In genomic region chr12:89352492-89353187, GRCh38 we compare ENCODE assay signal across 8 cellular contexts. TPM values are rescaled to one million over a fixed set of nuclear protein-coding genes. Genes with fewer than 3 reads are reported as not detected.
DNase-seq lines count a peak whose midpoint lies in the region; ATAC-seq and TF ChIP-seq lines count a peak whose summit lies in the region.

DUSP6 (minus strand) TSS chr12:89352501; CDS start chr12:89352039, 462 bp downstream.

- peak; percentile 63 to 94 (median 83) for DNase-seq in CD4-positive, CD25-positive, alpha-beta regulatory T cell
- peak; percentile 98 for DNase-seq in MM.1S
- peak; percentile 98 for DNase-seq in SIG-M5 treated with dmso at 0.1 percent for 504 hours (lab: John Stamatoyannopoulos, UW; ENCODE audit: unreplicated experiment)
- DNase-seq in activated gamma-delta T cell (lab: John Stamatoyannopoulos, UW) = peak; percentile 73
- peak; percentile 100 for DNase-seq in fibroblast of pulmonary artery (ENCODE audit: low read depth)
- DNase-seq in naive thymus-derived CD8-positive, alpha-beta T cell = peak; percentile 36 to 89 (median 68)
- peak; percentile 70 to 92 for DNase-seq in stimulated activated effector memory CD8-positive, alpha-beta T cell treated with anti-CD3 and anti-CD28 coated beads, Interleukin-12 subunit alpha, Interleukin-12 subunit beta, amount 100 ng/mL, for 72 hours (ENCODE audit: low spot score in 2 of 2)

- peak within 1 kb of the TSS; percentile 69 for H3K27ac ChIP-seq in CD4-positive, CD25-positive, alpha-beta regulatory T cell (ENCODE audit: insufficient read depth, low read length, poor library complexity, severe bottlenecking)
- peak within 1 kb of the TSS; percentile 94 for H3K27ac ChIP-seq in MM.1S (ENCODE audit: low read length)

- no peaks in the 10 kb centered on the region for H3K36me3 ChIP-seq in CD4-positive, CD25-positive, alpha-beta regulatory T cell (ENCODE audit: control insufficient read depth, insufficient read depth, low read length)
- no peaks in the 10 kb centered on the region for H3K36me3 ChIP-seq in MM.1S (replicated peaks; ENCODE audit: insufficient read depth, low read length)

- H3K79me2 ChIP-seq in MM.1S (ENCODE audit: low read length) = peaks cover 52% of the 10 kb centered on the region

- peak within 1 kb of the TSS; percentile 74 for H2AFZ ChIP-seq in MM.1S (ENCODE audit: low read length)

- H3K27ac Mint-ChIP-seq in CD4-positive, CD25-positive, alpha-beta regulatory T cell = peak within 1 kb of the TSS; percentile 85 to 92 (median 90)
- H3K27ac Mint-ChIP-seq in naive thymus-derived CD8-positive, alpha-beta T cell = peak within 1 kb of the TSS; percentile 69 to 90 (median 84)
- peak within 1 kb of the TSS; percentile 91 for H3K27ac Mint-ChIP-seq in stimulated activated effector memory CD8-positive, alpha-beta T cell treated with anti-CD3 and anti-CD28 coated beads, Interleukin-12 subunit alpha, Interleukin-12 subunit beta, amount 100 ng/mL, for 72 hours

- peaks cover 12% of the 10 kb centered on the region for H3K27me3 Mint-ChIP-seq in CD4-positive, CD25-positive, alpha-beta regulatory T cell
- peaks cover 0 to 4% (median 0%) of the 10 kb centered on the region in 5 donors for H3K27me3 Mint-ChIP-seq in naive thymus-derived CD8-positive, alpha-beta T cell

- H3K9me3 ChIP-seq in CD4-positive, CD25-positive, alpha-beta regulatory T cell (ENCODE audit: control insufficient read depth in 2 of 2, low read length in 2 of 2) = no peaks in the 10 kb centered on the region
- H3K9me3 ChIP-seq in MM.1S (replicated peaks; ENCODE audit: insufficient read depth, low read length) = no peaks in the 10 kb centered on the region

- H3K4me2 ChIP-seq in MM.1S (ENCODE audit: low read depth, low read length) = peak within 1 kb of the TSS; percentile 79

- no peaks in the 10 kb centered on the region for H3K9me3 Mint-ChIP-seq in CD4-positive, CD25-positive, alpha-beta regulatory T cell
- no peaks in the 10 kb centered on the region for H3K9me3 Mint-ChIP-seq in naive thymus-derived CD8-positive, alpha-beta T cell
- H3K9me3 Mint-ChIP-seq in stimulated activated effector memory CD8-positive, alpha-beta T cell treated with anti-CD3 and anti-CD28 coated beads, Interleukin-12 subunit alpha, Interleukin-12 subunit beta, amount 100 ng/mL, for 72 hours = no peaks in the 10 kb centered on the region

- H4K20me1 ChIP-seq in MM.1S (ENCODE audit: insufficient read depth, low read length) = no peaks in the 10 kb centered on the region

- no peaks in the 10 kb centered on the region for H3K9me2 ChIP-seq in MM.1S (replicated peaks; ENCODE audit: insufficient read depth, low read length)

- ATAC-seq in CD4-positive, CD25-positive, alpha-beta regulatory T cell (ENCODE audit: low read depth in 2 of 2) = peak; percentile 70 to 73
- ATAC-seq in GM21529 (IDR thresholded peaks at IDR 0.05; ENCODE audit: unreplicated experiment) = peak; percentile 54
- ATAC-seq in naive thymus-derived CD8-positive, alpha-beta T cell = peak; percentile 67 to 74
- peak; percentile 87 for ATAC-seq in stimulated activated effector memory CD8-positive, alpha-beta T cell treated with anti-CD3 and anti-CD28 coated beads, Interleukin-12 subunit alpha, Interleukin-12 subunit beta, amount 100 ng/mL, for 72 hours

- H3K4me1 Mint-ChIP-seq in CD4-positive, CD25-positive, alpha-beta regulatory T cell = peaks cover 7 to 56% (median 34%) of the 10 kb centered on the region in 4 donors
- H3K4me1 Mint-ChIP-seq in naive thymus-derived CD8-positive, alpha-beta T cell = peaks cover 30 to 61% (median 49%) of the 10 kb centered on the region in 4 donors
- H3K4me1 Mint-ChIP-seq in stimulated activated effector memory CD8-positive, alpha-beta T cell treated with anti-CD3 and anti-CD28 coated beads, Interleukin-12 subunit alpha, Interleukin-12 subunit beta, amount 100 ng/mL, for 72 hours = peaks cover 41% of the 10 kb centered on the region

- no peaks in the 10 kb centered on the region for H3K36me3 Mint-ChIP-seq in CD4-positive, CD25-positive, alpha-beta regulatory T cell
- no peaks in the 10 kb centered on the region for H3K36me3 Mint-ChIP-seq in naive thymus-derived CD8-positive, alpha-beta T cell
- H3K36me3 Mint-ChIP-seq in stimulated activated effector memory CD8-positive, alpha-beta T cell treated with anti-CD3 and anti-CD28 coated beads, Interleukin-12 subunit alpha, Interleukin-12 subunit beta, amount 100 ng/mL, for 72 hours = peaks cover 63% of the 10 kb centered on the region

- H3K27me3 ChIP-seq in CD4-positive, CD25-positive, alpha-beta regulatory T cell (ENCODE audit: control insufficient read depth, insufficient read depth, low read length) = no peaks in the 10 kb centered on the region
- no peaks in the 10 kb centered on the region for H3K27me3 ChIP-seq in MM.1S (replicated peaks; ENCODE audit: insufficient read depth, low read length)

- POLR2A ChIA-PET in naive thymus-derived CD8-positive, alpha-beta T cell (lab: Charles Lee) = interaction anchor here (0.8 to 2.4 kb wide), 5 partner anchors 76 to 510 kb away, joined by 3 to 9 read pairs (median 3); no protein-coding TSS in a partner anchor

- peak within 1 kb of the TSS; percentile 94 to 98 (median 96) for H3K4me3 Mint-ChIP-seq in CD4-positive, CD25-positive, alpha-beta regulatory T cell
- peak within 1 kb of the TSS; percentile 80 to 96 (median 92) for H3K4me3 Mint-ChIP-seq in naive thymus-derived CD8-positive, alpha-beta T cell
- H3K4me3 Mint-ChIP-seq in stimulated activated effector memory CD8-positive, alpha-beta T cell treated with anti-CD3 and anti-CD28 coated beads, Interleukin-12 subunit alpha, Interleukin-12 subunit beta, amount 100 ng/mL, for 72 hours = peak within 1 kb of the TSS; percentile 86

- TF ChIP-seq CTCF in MM.1S (IDR thresholded peaks at IDR 0.05; ENCODE audit: low read length) (no peak), fibroblast of pulmonary artery (IDR thresholded peaks at IDR 0.05; ENCODE audit: low read length, missing control alignments) (no peak)

- peaks cover 75% of the 10 kb centered on the region for H3F3A ChIP-seq in MM.1S (ENCODE audit: insufficient read depth, low read length)

- H3K4me1 ChIP-seq in CD4-positive, CD25-positive, alpha-beta regulatory T cell (ENCODE audit: control insufficient read depth, insufficient read depth, low read length, poor library complexity, severe bottlenecking) = peaks cover 54% of the 10 kb centered on the region
- H3K4me1 ChIP-seq in MM.1S (ENCODE audit: low read length) = peaks cover 30% of the 10 kb centered on the region

- H3K4me3 ChIP-seq in CD4-positive, CD25-positive, alpha-beta regulatory T cell (ENCODE audit: low read depth, low read length) = peak within 1 kb of the TSS; percentile 84
- H3K4me3 ChIP-seq in MM.1S (ENCODE audit: low read length) (peak within 1 kb of the TSS; percentile 89), fibroblast of pulmonary artery (replicated peaks; ENCODE audit: low read depth, low read length) (peak within 1 kb of the TSS; percentile 98)

- H3K9ac ChIP-seq in MM.1S (ENCODE audit: low read length) = peak within 1 kb of the TSS; percentile 92

RNA-seq across cellular contexts. Expression of gene DUSP6, which starts in this region (rescaled TPM):
- total RNA-seq in CD4-positive, CD25-positive, alpha-beta regulatory T cell = 19.0 TPM
- 10 to 100 TPM in 3 of 4 donors, 1 to 10 TPM in 1; 8.8 to 27.1 (median 13.4) TPM for polyA plus RNA-seq in CD4-positive, CD25-positive, alpha-beta regulatory T cell
- total RNA-seq in naive thymus-derived CD8-positive, alpha-beta T cell = 1 to 10 TPM in 1 of 2 experiments, under 1 TPM in 1; 0.57 to 1.4 TPM
- polyA plus RNA-seq in naive thymus-derived CD8-positive, alpha-beta T cell = 1 to 10 TPM in 2 of 3 donors, under 1 TPM in 1; 0.67 to 2.1 (median 1.1) TPM

Comparison
In these comparisons a context has a peak if more than half of its experiments do, and no peak if none do; other contexts are left out.
1. Peak in every context shown above with its lines: DNase-seq, ATAC-seq, H3K4me3 ChIP-seq and H3K27ac ChIP-seq.